In the genomic region with DNA sequence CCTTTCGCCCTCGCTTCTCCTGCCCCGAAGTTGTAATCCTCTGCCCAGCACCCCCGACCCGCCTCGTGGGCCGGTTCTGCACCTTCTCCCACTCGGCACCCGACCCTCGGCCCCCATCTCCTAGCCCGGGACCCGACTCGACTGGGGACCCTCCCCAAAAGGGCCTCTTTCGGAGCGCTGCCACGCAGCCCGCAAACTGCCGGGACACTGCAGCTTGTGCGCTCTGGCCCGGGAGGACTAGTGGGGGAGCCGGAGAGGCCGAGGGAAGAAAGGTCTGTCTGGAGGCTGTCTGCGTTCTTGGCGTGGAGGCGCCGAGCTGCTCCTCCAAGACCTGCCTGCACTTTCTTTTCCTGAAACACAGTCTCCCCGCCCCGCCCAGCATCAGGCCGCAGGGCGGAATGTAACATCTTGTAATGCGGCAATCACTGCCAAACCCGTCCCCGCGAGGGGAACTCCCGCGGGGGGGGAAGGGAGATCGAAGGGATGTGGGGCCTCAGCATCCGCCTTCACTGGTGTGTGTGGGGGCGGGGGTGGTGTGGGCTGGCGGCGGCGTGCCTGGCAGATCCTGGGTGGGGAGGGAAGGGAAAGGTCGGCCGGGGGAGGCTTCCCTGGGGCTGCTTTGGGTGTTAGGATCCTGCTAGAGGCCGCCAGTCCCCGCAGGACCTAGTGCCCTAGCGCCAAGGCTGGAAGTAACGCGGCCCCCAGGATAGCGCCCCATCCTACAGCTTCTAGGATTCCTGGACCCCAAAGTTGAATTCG, we compare ENCODE assay signal across 8 cellular contexts. TPM values are rescaled to one million over a fixed set of nuclear protein-coding genes. Genes with fewer than 3 reads are reported as not detected.
A peak's percentile ranks its signal among the peaks of the same experiment; 100 is the strongest.
DNase-seq lines count a peak whose midpoint lies in the region; ATAC-seq, FAIRE-seq and TF ChIP-seq lines count a peak whose summit lies in the region.

No MANE protein-coding gene starts in this region.

- no peaks in the 10 kb centered on the region for H3K79me2 ChIP-seq in fibroblast of lung (ENCODE audit: control insufficient read depth, insufficient read depth, low read length)

- peak overlapping the region; percentile 40 for H3K9ac ChIP-seq in fibroblast of lung (ENCODE audit: insufficient read depth, low read length)

- peak; percentile 18 for FAIRE-seq in GM18507 (lab: Jason Lieb, UNC)

- BruUV-seq in A673 (replicated peaks; lab: Mats Ljungman, UMichigan) = no TSS peak

- ATAC-seq in activated T-cell treated with anti-CD3 and anti-CD28 coated beads, Interleukin-2, amount 50 U/mL, for 4 hours = peak; percentile 39 to 55
- ATAC-seq in HG02798 (IDR thresholded peaks at IDR 0.05; ENCODE audit: poor library complexity, unreplicated experiment) (no peak), GM21619 (IDR thresholded peaks at IDR 0.05; ENCODE audit: unreplicated experiment) (no peak)

- H3K4me3 Mint-ChIP-seq in activated T-cell treated with anti-CD3 and anti-CD28 coated beads, Interleukin-2, amount 50 U/mL, for 4 hours = peak overlapping the region; percentile 72

- H3K27me3 ChIP-seq in A673 (replicated peaks; ENCODE audit: insufficient read depth, low read depth, low read length, poor library complexity) = no peaks in the 10 kb centered on the region
- H3K27me3 ChIP-seq in fibroblast of lung (ENCODE audit: control insufficient read depth, insufficient read depth, low read length) = peaks cover 39% of the 10 kb centered on the region
- peaks cover 100% of the 10 kb centered on the region for H3K27me3 ChIP-seq in neutrophil

- no peaks in the 10 kb centered on the region for H4K20me1 ChIP-seq in fibroblast of lung (ENCODE audit: control insufficient read depth, extremely low read depth, insufficient read depth, low read length)

- CTCF ChIA-PET in A673 (lab: Charles Lee) = interaction anchor here (0.6 to 1.2 kb wide), 8 partner anchors 9 to 523 kb away, joined by 3 to 8 read pairs (median 4); partner anchors contain the start of gene DLX1

- H3K4me3 ChIP-seq in A673 (ENCODE audit: low read depth, low read length, poor library complexity, severe bottlenecking) = peak overlapping the region; percentile 69
- peak overlapping the region; percentile 47 to 66 (median 55) for H3K4me3 ChIP-seq in fibroblast of lung (replicated peaks in 1 of 4; ENCODE audit: control extremely low read depth in 1 of 4, insufficient read depth in 1 of 4, low read depth in 3 of 4, low read length in 4 of 4)
- H3K4me3 ChIP-seq in neutrophil (ENCODE audit: low read depth in 1 of 2, low read length in 1 of 2) = peak overlapping the region; percentile 59 to 70

- intact Hi-C loops in A673 (cut with micrococcal nuclease; ENCODE audit: unreplicated experiment) = no loop called here

- H3K9me3 ChIP-seq in A673 (ENCODE audit: low read depth, low read length, poor library complexity, severe bottlenecking) (no peaks in the 10 kb centered on the region), fibroblast of lung (ENCODE audit: control insufficient read depth, insufficient read depth, low read depth, low read length) (no peaks in the 10 kb centered on the region), neutrophil (no peaks in the 10 kb centered on the region)

- H3K9me3 Mint-ChIP-seq in activated T-cell treated with anti-CD3 and anti-CD28 coated beads, Interleukin-2, amount 50 U/mL, for 4 hours = no peaks in the 10 kb centered on the region

- DNase-seq in A673 (ENCODE audit: low spot score) = peak; percentile 91
- no peak for DNase-seq in GM18507 (ENCODE audit: extremely low spot score, insufficient read length, low read depth)
- DNase-seq in NOMO-1 treated with DMSO at 0.1 percent for 48 hours (lab: John Stamatoyannopoulos, UW; ENCODE audit: unreplicated experiment) = peak; percentile 48
- peak; percentile 80 for DNase-seq in activated T-cell treated with anti-CD3 and anti-CD28 coated beads, Interleukin-2, amount 50 U/mL, for 4 hours
- peak; percentile 51 to 68 for DNase-seq in fibroblast of lung (ENCODE audit: low read depth in 2 of 2)

- H2AFZ ChIP-seq in fibroblast of lung (ENCODE audit: low read length) = peak overlapping the region; percentile 73

- no peaks in the 10 kb centered on the region for H3K36me3 ChIP-seq in A673 (ENCODE audit: insufficient read depth, low read length, poor library complexity, severe bottlenecking)
- no peaks in the 10 kb centered on the region for H3K36me3 ChIP-seq in fibroblast of lung (ENCODE audit: control insufficient read depth, insufficient read depth, low read length)
- H3K36me3 ChIP-seq in neutrophil = no peaks in the 10 kb centered on the region

- no peak for TF ChIP-seq CTCF in A673 (conservative IDR thresholded peaks at IDR 0.05; ENCODE audit: low read depth, low read length)
- TF ChIP-seq CTCF in fibroblast of lung (conservative IDR thresholded peaks at IDR 0.05 in 1 of 2, IDR thresholded peaks at IDR 0.05 in 1 of 2; ENCODE audit: low read depth in 1 of 2, low read length in 2 of 2) = no peak
- TF ChIP-seq CTCF in neutrophil (IDR thresholded peaks at IDR 0.05) = no peak

- H3K27me3 Mint-ChIP-seq in activated T-cell treated with anti-CD3 and anti-CD28 coated beads, Interleukin-2, amount 50 U/mL, for 4 hours (ENCODE audit: low read depth) = peaks cover 74% of the 10 kb centered on the region

- H3K4me1 ChIP-seq in A673 (ENCODE audit: insufficient read depth, low read length, poor library complexity, severe bottlenecking) = peaks cover 58% of the 10 kb centered on the region
- peaks cover 16% of the 10 kb centered on the region for H3K4me1 ChIP-seq in fibroblast of lung (ENCODE audit: control insufficient read depth, extremely low read depth, insufficient read depth, low read length)
- H3K4me1 ChIP-seq in neutrophil (ENCODE audit: control insufficient read depth in 1 of 2, insufficient read depth in 1 of 2, low read depth in 1 of 2, low read length in 1 of 2) = peaks cover 56 to 68% of the 10 kb centered on the region in 2 experiments

- peak overlapping the region; percentile 99 for H3K4me2 ChIP-seq in fibroblast of lung (ENCODE audit: extremely low read depth, insufficient read depth, low read length)

- POLR2A ChIA-PET in A673 (lab: Charles Lee; ENCODE audit: low non-redundant PET) = interaction anchor here (0.7 kb wide), 1 partner anchor 73 kb away, joined by 3 read pairs; no protein-coding TSS in a partner anchor

- H3K36me3 Mint-ChIP-seq in activated T-cell treated with anti-CD3 and anti-CD28 coated beads, Interleukin-2, amount 50 U/mL, for 4 hours (ENCODE audit: insufficient read depth) = no peaks in the 10 kb centered on the region

- H3K4me1 Mint-ChIP-seq in activated T-cell treated with anti-CD3 and anti-CD28 coated beads, Interleukin-2, amount 50 U/mL, for 4 hours (ENCODE audit: low read depth) = peaks cover 35% of the 10 kb centered on the region

- peak overlapping the region; percentile 96 for H3K27ac ChIP-seq in A673 (ENCODE audit: low read depth, low read length, poor library complexity, severe bottlenecking)
- no peak overlapping the region for H3K27ac ChIP-seq in fibroblast of lung (ENCODE audit: insufficient read depth, low read length)
- peak overlapping the region; percentile 10 for H3K27ac ChIP-seq in neutrophil

RNA-seq across cellular contexts. Expression of gene DLX2, which starts 7.4 kb away (rescaled TPM):
- total RNA-seq in A673 (2021) (18.3 and 20.4 TPM in 2 replicates), fibroblast of lung (not detected in 2 replicates)
- total RNA-seq in activated T-cell treated with anti-CD3 and anti-CD28 coated beads, Interleukin-2, amount 50 U/mL, for 4 hours = not detected
- not detected in 2 replicates for polyA plus RNA-seq in fibroblast of lung
- 0.07 and 0.09 TPM in 2 replicates for polyA plus RNA-seq in fibroblast of lung (2012)
- not detected in 2 replicates for polyA minus RNA-seq in fibroblast of lung (ENCODE audit: low replicate concordance)

RNA-seq across cellular contexts. Expression of gene DLX1, which starts 10.0 kb away (rescaled TPM):
- total RNA-seq in A673 (2021) = 28.9 and 33.2 TPM in 2 replicates
- total RNA-seq in activated T-cell treated with anti-CD3 and anti-CD28 coated beads, Interleukin-2, amount 50 U/mL, for 4 hours = not detected
- not detected in 2 replicates for total RNA-seq in fibroblast of lung
- 0.09 and 0.43 TPM in 2 replicates for polyA plus RNA-seq in fibroblast of lung
- polyA plus RNA-seq in fibroblast of lung (2012) = 0.12 and 0.43 TPM in 2 replicates
- polyA minus RNA-seq in fibroblast of lung (ENCODE audit: low replicate concordance) = 1.0 TPM in 1 of 2 replicates, not detected in the other

Comparison
In these comparisons a context has a peak if more than half of its experiments do, and no peak if none do; other contexts are left out.
1. ATAC-seq: peak in activated T-cell treated with anti-CD3 and anti-CD28 coated beads, Interleukin-2, amount 50 U/mL, for 4 hours (2 of 2); none in HG02798 (single experiment) and GM21619 (single experiment).
2. RNA of gene DLX2, which starts 7.4 kb away (total RNA-seq): 18.3 to 20.4 TPM in A673; not detected in activated T-cell treated with anti-CD3 and anti-CD28 coated beads, Interleukin-2, amount 50 U/mL, for 4 hours and not detected in fibroblast of lung; every median in the first group is over 10 times any median in the second.
3. RNA of gene DLX1, which starts 10.0 kb away (total RNA-seq): 28.9 to 33.2 TPM in A673; not detected in activated T-cell treated with anti-CD3 and anti-CD28 coated beads, Interleukin-2, amount 50 U/mL, for 4 hours and not detected in fibroblast of lung; every median in the first group is over 10 times any median in the second.
4. Peak in every context shown above with its lines, with median percentiles within 50 percentile points of each other: H3K4me3 ChIP-seq.